ENCODE assay signal across 12 cellular contexts in genomic region chr3:24591661-24592555, GRCh38.
DNase-seq lines count a peak whose midpoint lies in the region; TF ChIP-seq lines count a peak whose summit lies in the region.
"Had no signal": no experiment of that assay in that cellular context is flagged by ENCODE, and none has a peak within 500 bp of the region (broad histone marks: within the 10 kb centered on the region; RNA-seq: fewer than 3 reads in every experiment).

No MANE protein-coding gene starts in this region.

- no peak for TF ChIP-seq EP300 in esophagus muscularis mucosa (IDR thresholded peaks at IDR 0.05)

- no peaks in the 10 kb centered on the region for H3K36me3 ChIP-seq in esophagus muscularis mucosa
- H3K36me3 ChIP-seq: pancreas had no signal

- TF ChIP-seq POLR2A in esophagus muscularis mucosa (IDR thresholded peaks at IDR 0.05; ENCODE audit: low read depth) = no peak

- DNase-seq in AG20443 (ENCODE audit: low spot score) (peak; percentile 63), HT1080 (ENCODE audit: low read depth) (peak; percentile 83), amniotic epithelial cell (ENCODE audit: low read depth) (peak; percentile 74), kidney tubule cell (ENCODE audit: low spot score) (peak; percentile 88), NCI-H1436 treated with DMSO at 0.1 percent for 48 hours (lab: John Stamatoyannopoulos, UW) (no peak), esophagus muscularis mucosa (ENCODE audit: extremely low spot score) (no peak), NCI-H510A treated with DMSO at 0.1 percent for 48 hours (lab: John Stamatoyannopoulos, UW) (no peak), NCI-H82 (lab: John Stamatoyannopoulos, UW) (no peak)
- DNase-seq: NCI-H1417, NCI-H774, pancreas had no signal

- H3K27me3 ChIP-seq in esophagus muscularis mucosa = no peaks in the 10 kb centered on the region
- H3K27me3 ChIP-seq: pancreas had no signal

- peaks cover 15 to 64% (median 35%) of the 10 kb centered on the region in 4 donors for H3K4me1 ChIP-seq in esophagus muscularis mucosa
- H3K4me1 ChIP-seq: pancreas had no signal

- intact Hi-C loops in esophagus muscularis mucosa (cut with DNase I) = no loop called here

- H3K27ac ChIP-seq in esophagus muscularis mucosa (replicated peaks in 1 of 4) = peak overlapping the region in 1 of 4 donors; percentile 3
- H3K27ac ChIP-seq: pancreas, VCaP had no signal

- no peak for TF ChIP-seq CTCF in esophagus muscularis mucosa (IDR thresholded peaks at IDR 0.05)

- no peaks in the 10 kb centered on the region for H3K9me3 ChIP-seq in esophagus muscularis mucosa
- H3K9me3 ChIP-seq: pancreas had no signal

- no peak overlapping the region for H3K4me3 ChIP-seq in esophagus muscularis mucosa
- H3K4me3 ChIP-seq: pancreas had no signal

- WGBS in esophagus muscularis mucosa = 75% methylated on average over 5 of the region's 5 CpGs

Comparison
In these comparisons a context has a peak if more than half of its experiments do, and no peak if none do; other contexts are left out.
1. DNase-seq: peak in AG20443 (single experiment), HT1080 (single experiment), amniotic epithelial cell (single experiment) and kidney tubule cell (single experiment); none in NCI-H1436 treated with DMSO at 0.1 percent for 48 hours (single experiment), esophagus muscularis mucosa (single experiment), NCI-H510A treated with DMSO at 0.1 percent for 48 hours (single experiment) and NCI-H82 (single experiment).